In the genomic region with DNA sequence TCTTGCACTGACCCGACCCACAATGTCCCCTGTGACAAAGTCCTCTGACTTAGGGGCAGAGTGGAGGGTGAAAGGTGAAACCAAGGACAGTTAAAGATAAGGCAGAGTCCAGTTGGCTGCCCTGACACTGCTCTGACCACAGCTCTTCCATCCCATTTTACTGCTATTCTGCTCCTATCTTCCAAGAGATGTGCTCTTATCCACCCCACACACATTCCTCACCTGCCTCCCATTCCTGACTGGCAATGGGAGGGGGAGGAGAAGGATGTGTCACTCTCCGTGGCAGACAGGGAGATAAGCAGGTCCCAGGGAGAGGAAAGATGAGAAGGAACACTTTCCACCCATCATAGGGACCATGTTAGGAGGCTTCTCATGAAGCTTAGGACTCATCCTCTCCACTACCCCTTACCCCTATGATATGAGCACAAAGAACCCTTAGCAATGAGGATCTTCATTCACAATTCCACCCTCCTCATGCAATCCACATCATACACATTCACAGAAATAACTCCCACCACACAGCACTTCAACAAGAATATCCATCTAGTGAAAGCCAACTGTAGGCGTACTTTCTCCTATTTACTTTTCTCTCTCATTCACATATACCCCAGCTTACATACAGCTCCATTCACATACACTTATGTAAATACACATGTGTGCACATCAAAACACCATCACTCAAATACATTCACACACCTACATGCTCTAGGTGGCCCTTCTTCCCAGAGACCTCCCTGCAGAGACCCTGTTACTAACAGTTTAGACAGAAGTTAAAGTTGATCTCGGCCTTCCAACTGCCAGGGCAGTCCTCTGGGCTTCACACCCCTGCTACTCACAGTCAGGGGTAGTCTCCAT, we compare ENCODE assay signal across 10 cellular contexts. TPM values are rescaled to one million over a fixed set of nuclear protein-coding genes. Genes with fewer than 3 reads are reported as not detected.
DNase-seq lines count a peak whose midpoint lies in the region; ATAC-seq and TF ChIP-seq lines count a peak whose summit lies in the region.
"Had no signal": no experiment of that assay in that cellular context is flagged by ENCODE, and none has a peak within 500 bp of the region (broad histone marks: within the 10 kb centered on the region; RNA-seq: fewer than 3 reads in every experiment).

No MANE protein-coding gene starts in this region.

- intact Hi-C loops in left ventricle myocardium inferior (cut with micrococcal nuclease) = no loop called here

- H3K27ac Mint-ChIP-seq in osteocyte (ENCODE audit: unreplicated experiment) = no peak overlapping the region

- H3K4me1 ChIP-seq in RWPE2 (ENCODE audit: insufficient read depth, poor library complexity, severe bottlenecking) (no peaks in the 10 kb centered on the region), left ventricle myocardium inferior (peaks cover 74% of the 10 kb centered on the region)

- ATAC-seq in RWPE2 (ENCODE audit: low read depth) = peak; percentile 49; the same call in 2 of the 3 replicates

- H3K4me3 ChIP-seq in RWPE2 (ENCODE audit: severe bottlenecking) = no peak overlapping the region
- peak overlapping the region; percentile 76 for H3K4me3 ChIP-seq in left ventricle myocardium inferior

- H3K36me3 Mint-ChIP-seq in osteocyte (ENCODE audit: unreplicated experiment) = no peaks in the 10 kb centered on the region

- H3K27ac ChIP-seq in RWPE2 (ENCODE audit: poor library complexity, severe bottlenecking) = no peak overlapping the region
- H3K27ac ChIP-seq in left ventricle myocardium inferior (replicated peaks) = peak overlapping the region; percentile 94

- no peaks in the 10 kb centered on the region for H3K9me3 Mint-ChIP-seq in osteocyte (ENCODE audit: unreplicated experiment)

- H3K36me3 ChIP-seq in RWPE2 (ENCODE audit: low read depth) (no peaks in the 10 kb centered on the region), left ventricle myocardium inferior (peaks cover 9% of the 10 kb centered on the region)

- DNase-seq in GM03348 (ENCODE audit: low spot score) (peak; percentile 29), RWPE2 (ENCODE audit: low spot score) (no peak), left ventricle myocardium inferior (no peak), osteocyte (ENCODE audit: extremely low spot score, unreplicated experiment) (no peak), NCI-H2029 (lab: John Stamatoyannopoulos, UW) (no peak), occipital lobe (lab: John Stamatoyannopoulos, UW) (no peak), NCI-H1417 (lab: John Stamatoyannopoulos, UW) (no peak), NCI-H128 (lab: John Stamatoyannopoulos, UW; ENCODE audit: unreplicated experiment) (no peak)
- DNase-seq: NCI-H748 treated with DMSO at 0.1 percent for 48 hours had no signal

- no peaks in the 10 kb centered on the region for H3K27me3 Mint-ChIP-seq in osteocyte (ENCODE audit: unreplicated experiment)

- no peaks in the 10 kb centered on the region for H3K27me3 ChIP-seq in RWPE2 (ENCODE audit: insufficient read depth, poor library complexity, severe bottlenecking)
- H3K27me3 ChIP-seq in left ventricle myocardium inferior (ENCODE audit: low read depth) = no peaks in the 10 kb centered on the region

- H3K9me3 ChIP-seq in RWPE2 (ENCODE audit: severe bottlenecking) (no peaks in the 10 kb centered on the region), left ventricle myocardium inferior (replicated peaks) (no peaks in the 10 kb centered on the region)

- H3K4me1 Mint-ChIP-seq in osteocyte (ENCODE audit: unreplicated experiment) = peaks cover 4% of the 10 kb centered on the region

- no peak for TF ChIP-seq CTCF in RWPE2 (IDR thresholded peaks at IDR 0.05; ENCODE audit: poor library complexity, severe bottlenecking)
- no peak for TF ChIP-seq CTCF in left ventricle myocardium inferior (IDR thresholded peaks at IDR 0.05; ENCODE audit: borderline replicate concordance)
- no peak for TF ChIP-seq CTCF in osteocyte (IDR thresholded peaks at IDR 0.05)

- peak overlapping the region; percentile 6 for H3K4me3 Mint-ChIP-seq in osteocyte (ENCODE audit: unreplicated experiment)

RNA-seq across cellular contexts. Expression of a gene that starts 6.6 kb away (rescaled TPM):
- total RNA-seq in left ventricle myocardium inferior (290 TPM), osteocyte (not detected in 2 replicates), occipital lobe (not detected)
- total RNA-seq: renal cortical epithelial cell had no signal

RNA-seq across cellular contexts. Expression of a gene that starts 7.9 kb away (rescaled TPM):
- total RNA-seq in left ventricle myocardium inferior (4.8 TPM), osteocyte (0.59 and 0.78 TPM in 2 replicates), occipital lobe (0.78 TPM)

RNA-seq across cellular contexts. Expression of a gene that starts 48.7 kb away (rescaled TPM):
- total RNA-seq in left ventricle myocardium inferior = 3.3 TPM
- 5.9 and 8.1 TPM in 2 replicates for total RNA-seq in osteocyte
- total RNA-seq in occipital lobe = 6.6 TPM

RNA-seq across cellular contexts. Expression of a gene that starts 58.1 kb away (rescaled TPM):
- 19.6 TPM for total RNA-seq in left ventricle myocardium inferior
- total RNA-seq in osteocyte = 9.4 and 11.2 TPM in 2 replicates
- total RNA-seq in occipital lobe = 31.7 TPM

Comparison
In these comparisons a context has a peak if more than half of its experiments do, and no peak if none do; other contexts are left out.
1. RNA of a gene that starts 6.6 kb away (total RNA-seq): 290 TPM in left ventricle myocardium inferior (single experiment); not detected in osteocyte and not detected in occipital lobe (single experiment); every median in the first group is over 100 times any median in the second.